Comparison of ENCODE assay signal across 8 cellular contexts in the genomic region with DNA sequence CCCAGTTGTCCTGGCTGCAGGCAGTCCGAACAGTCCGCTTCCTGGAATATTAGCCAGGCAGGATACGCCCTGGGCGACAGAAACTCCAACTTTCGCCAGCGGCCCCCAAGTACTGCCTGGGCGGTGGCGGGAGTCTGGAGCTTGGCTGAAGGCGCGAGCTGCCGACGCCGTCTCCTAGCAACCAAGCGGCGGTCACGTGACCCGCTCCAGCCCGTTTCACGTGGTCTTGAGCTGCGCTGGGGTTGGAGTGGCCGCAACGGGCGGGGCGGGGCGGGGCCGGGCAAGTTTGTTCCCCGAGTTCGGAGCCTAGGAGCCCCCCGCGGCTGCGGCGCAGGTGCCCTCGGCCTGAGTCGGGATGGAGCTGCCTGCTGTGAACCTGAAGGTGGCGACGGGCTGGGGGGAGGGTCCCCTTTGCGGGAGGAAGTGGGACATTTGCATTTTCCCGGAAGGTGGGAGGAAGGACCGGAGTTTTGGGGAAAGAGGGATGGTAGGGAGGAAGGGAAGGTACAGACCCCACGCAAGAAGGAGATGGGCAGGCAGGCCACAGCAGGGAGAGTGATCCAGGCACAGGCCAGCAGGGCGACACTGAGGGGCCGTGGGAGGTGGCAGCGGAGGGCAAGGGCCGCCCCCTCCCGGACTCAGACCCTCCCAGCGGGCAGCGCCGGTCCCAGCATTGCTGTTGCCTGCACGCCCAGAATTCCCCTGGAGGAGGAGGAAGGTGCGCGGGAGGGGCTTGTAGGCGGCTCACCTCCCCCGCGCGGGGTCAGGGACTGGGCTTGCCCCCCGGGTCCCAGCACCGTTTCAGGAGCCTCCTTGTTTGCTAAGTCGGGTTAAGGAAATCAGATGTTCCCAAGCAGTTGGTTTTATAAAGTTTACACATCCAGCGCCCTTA. TPM values are rescaled to one million over a fixed set of nuclear protein-coding genes. Genes with fewer than 3 reads are reported as not detected.
DNase-seq lines count a peak whose midpoint lies in the region; ATAC-seq and TF ChIP-seq lines count a peak whose summit lies in the region.

A gene with protein sequence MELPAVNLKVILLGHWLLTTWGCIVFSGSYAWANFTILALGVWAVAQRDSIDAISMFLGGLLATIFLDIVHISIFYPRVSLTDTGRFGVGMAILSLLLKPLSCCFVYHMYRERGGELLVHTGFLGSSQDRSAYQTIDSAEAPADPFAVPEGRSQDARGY (plus strand): TSS at position 283 of the 892 bp plus-strand sequence. CDS start 73 bp downstream, at position 356.

- no peaks in the 10 kb centered on the region for H3K79me1 ChIP-seq in H9 (ENCODE audit: insufficient read depth, low read depth, low read length, poor library complexity, severe bottlenecking)

- no peak within 1 kb of the TSS for H2BK120ac ChIP-seq in H9 (ENCODE audit: low read depth, low read length, poor library complexity, severe bottlenecking)

- H3K4me3 Mint-ChIP-seq in H9 (peak within 1 kb of the TSS; percentile 89 to 97), T-cell (peak within 1 kb of the TSS; percentile 90 to 93 (median 92))

- intact Hi-C loops in heart left ventricle (cut with DNase I) = loop anchor here in 9 of 10 donors (5.0 to 10.0 kb wide), 5 partner anchors 46 to 71 kb away; partner anchors contain the start of genes CLCN6 (in 5 of the 9) and MTHFR (in 5 of the 9)
- intact Hi-C loops in posterior cingulate gyrus (cut with DNase I) = no loop called here
- intact Hi-C loops in transverse colon (cut with DNase I; ENCODE audit: low total_unique reads) = loop anchor here (10.0 kb wide), 1 partner anchor 69 kb away; the partner anchor contains the start of genes CLCN6 and MTHFR

- H4K20me1 ChIP-seq in H9 (ENCODE audit: control insufficient read depth, insufficient read depth, insufficient read length) = no peaks in the 10 kb centered on the region

- no peak within 1 kb of the TSS for H2BK12ac ChIP-seq in H9 (ENCODE audit: insufficient read length, low read depth, low read length)

- peak within 1 kb of the TSS; percentile 14 for H3K14ac ChIP-seq in H9 (ENCODE audit: insufficient read depth, low read length)

- peak within 1 kb of the TSS; percentile 2 for H3K27ac ChIP-seq in H9 (ENCODE audit: insufficient read length, low read depth, low read length)
- H3K27ac ChIP-seq in adipose tissue (ENCODE audit: low read depth, low read length) = peak within 1 kb of the TSS; percentile 85
- peak within 1 kb of the TSS; percentile 39 to 96 (median 84) for H3K27ac ChIP-seq in heart left ventricle
- peak within 1 kb of the TSS; percentile 77 to 90 (median 84) for H3K27ac ChIP-seq in transverse colon

- H3K36me3 Mint-ChIP-seq in H9 (ENCODE audit: insufficient read depth in 1 of 3, low read depth in 3 of 3) = peaks cover 0 to 11% (median 0%) of the 10 kb centered on the region in 3 experiments; a peak in 4 of 7 replicates
- H3K36me3 Mint-ChIP-seq in T-cell = no peaks in the 10 kb centered on the region

- no peak within 1 kb of the TSS for H2BK5ac ChIP-seq in H9 (ENCODE audit: insufficient read length, low read length)

- no peak for TF ChIP-seq EP300 in transverse colon (IDR thresholded peaks at IDR 0.05; ENCODE audit: low read depth)

- ATAC-seq in T-cell (replicated peaks in 1 of 4) = peak; percentile 72 to 80 (median 76)
- ATAC-seq in heart left ventricle = peak; percentile 85 to 94 (median 87)

- H3K4me1 ChIP-seq in H9 (ENCODE audit: insufficient read depth, low read length) = peaks cover 4% of the 10 kb centered on the region; the same call in 1 of the 2 replicates
- H3K4me1 ChIP-seq in heart left ventricle = peaks cover 5 to 76% (median 28%) of the 10 kb centered on the region in 12 donors
- peaks cover 6 to 39% (median 24%) of the 10 kb centered on the region in 4 donors for H3K4me1 ChIP-seq in transverse colon

- CTCF ChIA-PET in T-cell (lab: Charles Lee) = interaction anchor here (0.6 to 3.0 kb wide), 5 partner anchors 17 to 1785 kb away, joined by 3 to 25 read pairs (median 6); partner anchors contain the start of gene FBXO6 (in 1 of the 2)

- H3K56ac ChIP-seq in H9 (ENCODE audit: insufficient read length, low read depth, low read length) = no peak within 1 kb of the TSS

- H3K18ac ChIP-seq in H9 (ENCODE audit: insufficient read length, low read depth, low read length) = peak within 1 kb of the TSS; percentile 36

- H3K9me3 ChIP-seq in H9 (ENCODE audit: control insufficient read depth, low read depth, low read length) (no peaks in the 10 kb centered on the region), heart left ventricle (no peaks in the 10 kb centered on the region), transverse colon (no peaks in the 10 kb centered on the region)

- H3K4me3 ChIP-seq in heart left ventricle (peak within 1 kb of the TSS; percentile 67 to 98 (median 84)), transverse colon (peak within 1 kb of the TSS; percentile 67 to 82 (median 78))

- H2AK5ac ChIP-seq in H9 (ENCODE audit: insufficient read length, low read length) = no peak within 1 kb of the TSS

- H3K9me3 Mint-ChIP-seq in H9 (no peaks in the 10 kb centered on the region), T-cell (no peaks in the 10 kb centered on the region)

- H4K91ac ChIP-seq in H9 (ENCODE audit: insufficient read length, low read depth, low read length) = no peak within 1 kb of the TSS

- no peak within 1 kb of the TSS for H3K23ac ChIP-seq in H9 (ENCODE audit: insufficient read length, low read depth, low read length)

- no peak within 1 kb of the TSS for H2AFZ ChIP-seq in H9 (ENCODE audit: low read length)

- H3K4me1 Mint-ChIP-seq in H9 (peaks cover 43 to 48% of the 10 kb centered on the region in 2 experiments), T-cell (peaks cover 66 to 76% (median 70%) of the 10 kb centered on the region in 3 donors)

- no peaks in the 10 kb centered on the region for H3K79me2 ChIP-seq in H9 (ENCODE audit: insufficient read depth, low read length)

- no peak within 1 kb of the TSS for H3T11ph ChIP-seq in H9 (ENCODE audit: low read length)

- WGBS in H9 (ENCODE audit: extremely low coverage, insufficient read length, low lambda C conversion rate) = no CpG with 5 or more reads among the region's 59 CpGs
- 0 to 1% (median 0%) methylated on average over 53 to 59 of the region's 59 CpGs for WGBS in adipose tissue, 3 donors
- 0 to 1% (median 1%) methylated on average over 34 to 59 of the region's 59 CpGs for WGBS in heart left ventricle, 4 donors
- WGBS in transverse colon (ENCODE audit: low coverage in 1 of 2), 2 donors = 0 to 1% methylated on average over 5 to 55 of the region's 59 CpGs

- TF ChIP-seq POLR2A in heart left ventricle (IDR thresholded peaks at IDR 0.05) (peak in 1 of 2 donors; percentile 65), transverse colon (IDR thresholded peaks at IDR 0.05) (no peak)

- in situ Hi-C loops in transverse colon (cut with MboI; ENCODE audit: low pct_ligation_motif_present in 1 of 4, low pct_unique_long_range_greater_than_20kb in 1 of 4, low sequenced_read_pairs in 3 of 4) = no loop called here

- H4K8ac ChIP-seq in H9 (replicated peaks; ENCODE audit: insufficient read length, low read depth, low read length) = no peak within 1 kb of the TSS

- H4K5ac ChIP-seq in H9 (ENCODE audit: insufficient read length, low read depth, low read length) = no peak within 1 kb of the TSS

- no peak within 1 kb of the TSS for H3K4ac ChIP-seq in H9 (ENCODE audit: low read depth, low read length)

- DNase-seq in DMS79 treated with DMSO at 0.1 percent for 48 hours (lab: John Stamatoyannopoulos, UW) (peak; percentile 85), H9 (peak; percentile 97), NCI-H1105 treated with DMSO at 0.1 percent for 48 hours (lab: John Stamatoyannopoulos, UW) (peak; percentile 93), T-cell (peak; percentile 65 to 88 (median 79)), heart left ventricle (peak; percentile 97 to 98 (median 98)), posterior cingulate gyrus (peak; percentile 95 to 100 (median 98)), transverse colon (peak; percentile 96)

- H2BK20ac ChIP-seq in H9 (ENCODE audit: low read depth, low read length, poor library complexity, severe bottlenecking) = no peak within 1 kb of the TSS

- H2BK15ac ChIP-seq in H9 (ENCODE audit: low read depth, low read length) = no peak within 1 kb of the TSS

- no peaks in the 10 kb centered on the region for H3K27me3 ChIP-seq in H9 (ENCODE audit: insufficient read depth, low read length)
- no peaks in the 10 kb centered on the region for H3K27me3 ChIP-seq in heart left ventricle
- H3K27me3 ChIP-seq in transverse colon = no peaks in the 10 kb centered on the region

- H3K4me2 ChIP-seq in H9 (ENCODE audit: insufficient read depth, insufficient read length, low read length) = peak within 1 kb of the TSS; percentile 61

- peaks cover 6% of the 10 kb centered on the region for H3K23me2 ChIP-seq in H9 (ENCODE audit: insufficient read length, low read depth, low read length, poor library complexity, severe bottlenecking)

- no peak for TF ChIP-seq CTCF in H9 (conservative IDR thresholded peaks at IDR 0.05)
- no peak for TF ChIP-seq CTCF in heart left ventricle (IDR thresholded peaks at IDR 0.05)
- TF ChIP-seq CTCF in transverse colon (IDR thresholded peaks at IDR 0.05) = peak in 2 of 5 experiments; percentile 9 to 11

- H3K9ac ChIP-seq in H9 (ENCODE audit: extremely low read depth, insufficient read length, low read length) = peak within 1 kb of the TSS; percentile 55

- no peaks in the 10 kb centered on the region for H3K36me3 ChIP-seq in heart left ventricle
- no peaks in the 10 kb centered on the region for H3K36me3 ChIP-seq in transverse colon

- H3K27ac Mint-ChIP-seq in H9 (peak within 1 kb of the TSS; percentile 95 to 98 (median 96)), T-cell (peak within 1 kb of the TSS; percentile 82 to 83)

- H3K27me3 Mint-ChIP-seq in H9 (ENCODE audit: low read depth) (no peaks in the 10 kb centered on the region; the same call in 1 of the 2 replicates), T-cell (no peaks in the 10 kb centered on the region)

- POLR2A ChIA-PET in T-cell (lab: Charles Lee) = no interaction called here

RNA-seq across cellular contexts. Expression of the gene that starts here (rescaled TPM):
- total RNA-seq in H9 (2021) (58.8 and 60.9 TPM in 2 replicates), T-cell (10 to 100 TPM; 15.8 to 30.4 (median 19.5) TPM), heart left ventricle (10 to 100 TPM; 11.8 to 36.7 (median 24.5) TPM), transverse colon (10 to 100 TPM in 3 of 4 donors, 1 to 10 TPM in 1; 1.2 to 27.0 (median 22.7) TPM)
- polyA plus RNA-seq in adipose tissue (10 to 100 TPM; 52.4 to 72.3 (median 63.3) TPM), heart left ventricle (100 to 1,000 TPM in 1 of 2 donors, 10 to 100 TPM in 1; 18.2 to 134 TPM)

Comparison
In these comparisons a context has a peak if more than half of its experiments do, and no peak if none do; other contexts are left out.
1. Peak in every context shown above with its lines: DNase-seq, ATAC-seq, H3K4me3 ChIP-seq and H3K27ac ChIP-seq.
2. H3K27ac ChIP-seq: peak in every context shown above with its lines; median percentile 85 in adipose tissue; 84 in transverse colon; 84 in heart left ventricle; 2 in H9.